In genomic region chr1:98723574-98723973, GRCh38 we compare ENCODE assay signal across 17 cellular contexts.
DNase-seq lines count a peak whose midpoint lies in the region; ATAC-seq and TF ChIP-seq lines count a peak whose summit lies in the region.
"Had no signal": no experiment of that assay in that cellular context is flagged by ENCODE, and none has a peak within 500 bp of the region (broad histone marks: within the 10 kb centered on the region; RNA-seq: fewer than 3 reads in every experiment).

No MANE protein-coding gene starts in this region.

- H3K9me3 ChIP-seq in BLaER1 treated with 17β-estradiol and CSF1 and Interleukin-3, amounts not matched to agents 10 nM and 100 nM (replicated peaks in 1 of 11) = peaks cover 7 to 24% (median 20%) of the 10 kb centered on the region in 11 experiments
- H3K9me3 ChIP-seq: A549, HAP-1 had no signal

- DNase-seq in NAMALWA (ENCODE audit: low spot score) (peak; percentile 11), glutamatergic neuron (peak; percentile 19), nephron progenitor cell (peak; percentile 3), putamen (ENCODE audit: low spot score) (no peak)
- DNase-seq in effector memory CD8-positive, alpha-beta T cell = no peak
- DNase-seq in activated CD4-positive, alpha-beta memory T cell treated with anti-CD3 and anti-CD28 coated beads for 36 hours = no peak
- DNase-seq: 8988T; Calu3; CD4-positive, alpha-beta T cell; CD8-positive, alpha-beta memory T cell; DND-41; GOT3; HFFc6 had no signal

- POLR2A ChIA-PET in activated CD4-positive, alpha-beta memory T cell treated with anti-CD3 and anti-CD28 coated beads for 36 hours (lab: Charles Lee) = no interaction called here

- peak overlapping the region in 7 of 11 experiments; percentile 17 to 61 (median 40); a peak in 11 of 22 replicates for H3K4me2 ChIP-seq in BLaER1 treated with 17β-estradiol and CSF1 and Interleukin-3, amounts not matched to agents 10 nM and 100 nM
- H3K4me2 ChIP-seq: A549 had no signal

- H4K20me1 ChIP-seq in BLaER1 treated with 17β-estradiol and CSF1 and Interleukin-3, amounts not matched to agents 10 nM and 100 nM = no peaks in the 10 kb centered on the region

- H3K9me3 Mint-ChIP-seq in glutamatergic neuron (ENCODE audit: unreplicated experiment) = no peaks in the 10 kb centered on the region
- peaks cover 10% of the 10 kb centered on the region for H3K9me3 Mint-ChIP-seq in nephron progenitor cell
- H3K9me3 Mint-ChIP-seq in effector memory CD8-positive, alpha-beta T cell = no peaks in the 10 kb centered on the region
- no peaks in the 10 kb centered on the region for H3K9me3 Mint-ChIP-seq in activated CD4-positive, alpha-beta memory T cell treated with anti-CD3 and anti-CD28 coated beads for 36 hours
- H3K9me3 Mint-ChIP-seq: CD4-positive, alpha-beta T cell; HFFc6 had no signal

- peaks cover 0 to 38% (median 25%) of the 10 kb centered on the region in 10 experiments; a peak in 14 of 20 replicates for H3K4me1 ChIP-seq in BLaER1 treated with 17β-estradiol and CSF1 and Interleukin-3, amounts not matched to agents 10 nM and 100 nM
- H3K4me1 ChIP-seq: A549 had no signal

- H3K27me3 Mint-ChIP-seq in glutamatergic neuron (ENCODE audit: unreplicated experiment) = no peaks in the 10 kb centered on the region
- no peaks in the 10 kb centered on the region for H3K27me3 Mint-ChIP-seq in nephron progenitor cell (ENCODE audit: low read depth, poor library complexity)
- H3K27me3 Mint-ChIP-seq in effector memory CD8-positive, alpha-beta T cell = no peaks in the 10 kb centered on the region
- H3K27me3 Mint-ChIP-seq in activated CD4-positive, alpha-beta memory T cell treated with anti-CD3 and anti-CD28 coated beads for 36 hours = peaks cover 4% of the 10 kb centered on the region

- H3K27ac Mint-ChIP-seq in glutamatergic neuron (ENCODE audit: unreplicated experiment) (no peak overlapping the region), nephron progenitor cell (no peak overlapping the region)
- no peak overlapping the region for H3K27ac Mint-ChIP-seq in effector memory CD8-positive, alpha-beta T cell
- H3K27ac Mint-ChIP-seq in activated CD4-positive, alpha-beta memory T cell treated with anti-CD3 and anti-CD28 coated beads for 36 hours = no peak overlapping the region
- H3K27ac Mint-ChIP-seq: CD14-positive monocyte; CD4-positive, alpha-beta T cell; CD8-positive, alpha-beta memory T cell; HFFc6 had no signal

- peak overlapping the region in 6 of 11 experiments; percentile 57 to 89 (median 84); a peak in 12 of 22 replicates for H3K27ac ChIP-seq in BLaER1 treated with 17β-estradiol and CSF1 and Interleukin-3, amounts not matched to agents 10 nM and 100 nM
- H3K27ac ChIP-seq: A549 had no signal

- no peak for ATAC-seq in effector memory CD8-positive, alpha-beta T cell (replicated peaks)
- ATAC-seq: A549 had no signal

- H3K4me1 Mint-ChIP-seq in glutamatergic neuron (ENCODE audit: low read depth, unreplicated experiment) = peaks cover 8% of the 10 kb centered on the region
- no peaks in the 10 kb centered on the region for H3K4me1 Mint-ChIP-seq in nephron progenitor cell
- no peaks in the 10 kb centered on the region for H3K4me1 Mint-ChIP-seq in effector memory CD8-positive, alpha-beta T cell (ENCODE audit: low read depth in 2 of 2)
- no peaks in the 10 kb centered on the region for H3K4me1 Mint-ChIP-seq in activated CD4-positive, alpha-beta memory T cell treated with anti-CD3 and anti-CD28 coated beads for 36 hours (ENCODE audit: low read depth)
- H3K4me1 Mint-ChIP-seq: CD14-positive monocyte; CD8-positive, alpha-beta memory T cell had no signal

- H3K4me3 ChIP-seq in BLaER1 treated with 17β-estradiol and CSF1 and Interleukin-3, amounts not matched to agents 10 nM and 100 nM = no peak overlapping the region
- H3K4me3 ChIP-seq: A549, HAP-1 had no signal

- H3K4me3 Mint-ChIP-seq in glutamatergic neuron (ENCODE audit: unreplicated experiment) = no peak overlapping the region
- no peak overlapping the region for H3K4me3 Mint-ChIP-seq in nephron progenitor cell
- no peak overlapping the region for H3K4me3 Mint-ChIP-seq in effector memory CD8-positive, alpha-beta T cell
- no peak overlapping the region for H3K4me3 Mint-ChIP-seq in activated CD4-positive, alpha-beta memory T cell treated with anti-CD3 and anti-CD28 coated beads for 36 hours
- H3K4me3 Mint-ChIP-seq: CD14-positive monocyte; CD4-positive, alpha-beta T cell; CD8-positive, alpha-beta memory T cell; HFFc6 had no signal

- TF ChIP-seq CTCF in glutamatergic neuron (IDR thresholded peaks at IDR 0.05; ENCODE audit: partially characterized antibody, unreplicated experiment) (no peak), nephron progenitor cell (IDR thresholded peaks at IDR 0.05) (no peak)

- intact Hi-C loops in activated CD4-positive, alpha-beta memory T cell treated with anti-CD3 and anti-CD28 coated beads for 36 hours (cut with micrococcal nuclease) = no loop called here

- H3K27me3 ChIP-seq in BLaER1 treated with 17β-estradiol and CSF1 and Interleukin-3, amounts not matched to agents 10 nM and 100 nM = no peaks in the 10 kb centered on the region

- no peaks in the 10 kb centered on the region for H3K36me3 ChIP-seq in BLaER1 treated with 17β-estradiol and CSF1 and Interleukin-3, amounts not matched to agents 10 nM and 100 nM
- H3K36me3 ChIP-seq: HAP-1 had no signal

- peaks cover 9% of the 10 kb centered on the region for H3K36me3 Mint-ChIP-seq in glutamatergic neuron (ENCODE audit: unreplicated experiment)
- H3K36me3 Mint-ChIP-seq in nephron progenitor cell (ENCODE audit: low read depth) = peaks cover 17% of the 10 kb centered on the region
- H3K36me3 Mint-ChIP-seq in effector memory CD8-positive, alpha-beta T cell (ENCODE audit: insufficient read depth) = no peaks in the 10 kb centered on the region
- H3K36me3 Mint-ChIP-seq in activated CD4-positive, alpha-beta memory T cell treated with anti-CD3 and anti-CD28 coated beads for 36 hours = no peaks in the 10 kb centered on the region
- H3K36me3 Mint-ChIP-seq: CD14-positive monocyte; CD8-positive, alpha-beta memory T cell had no signal

- CTCF ChIA-PET in activated CD4-positive, alpha-beta memory T cell treated with anti-CD3 and anti-CD28 coated beads for 36 hours (lab: Charles Lee) = no interaction called here

- peak overlapping the region in 1 of 11 experiments; percentile 27; a peak in 2 of 22 replicates for H3K9ac ChIP-seq in BLaER1 treated with 17β-estradiol and CSF1 and Interleukin-3, amounts not matched to agents 10 nM and 100 nM

Comparison
In these comparisons a context has a peak if more than half of its experiments do, and no peak if none do; other contexts are left out.
1. DNase-seq: peak in NAMALWA (single experiment), glutamatergic neuron (single experiment) and nephron progenitor cell (single experiment); none in effector memory CD8-positive, alpha-beta T cell (0 of 3), activated CD4-positive, alpha-beta memory T cell treated with anti-CD3 and anti-CD28 coated beads for 36 hours (single experiment) and putamen (single experiment).